ENCODE assay signal across 1 cellular context in genomic region chr17:27396941-27397340, GRCh38.
TF ChIP-seq lines count a peak whose summit lies in the region.

No MANE protein-coding gene starts in this region.

TF ChIP-seq in K562, 482 proteins besides CTCF, POLR2A, EP300 and RAD21 (continued from another document):
- TF ChIP-seq SREBF1 (IDR thresholded peaks at IDR 0.05; ENCODE audit: borderline replicate concordance, low read depth, low read length) (no peak), CBX5 (IDR thresholded peaks at IDR 0.05; ENCODE audit: borderline replicate concordance, low read depth) (no peak), C11orf30 (IDR thresholded peaks at IDR 0.05; ENCODE audit: low read depth) (peak; percentile 67), PCBP2 (IDR thresholded peaks at IDR 0.05; ENCODE audit: low read depth, low read length, poor library complexity, severe bottlenecking) (no peak), ATF7 (IDR thresholded peaks at IDR 0.05) (no peak), MEF2A (IDR thresholded peaks at IDR 0.05; ENCODE audit: control insufficient read depth, low read depth, low read length) (no peak), MEF2D (tag; conservative IDR thresholded peaks at IDR 0.05; ENCODE audit: low read depth) (no peak)
